ENCODE assay signal across 10 cellular contexts in the genomic region with DNA sequence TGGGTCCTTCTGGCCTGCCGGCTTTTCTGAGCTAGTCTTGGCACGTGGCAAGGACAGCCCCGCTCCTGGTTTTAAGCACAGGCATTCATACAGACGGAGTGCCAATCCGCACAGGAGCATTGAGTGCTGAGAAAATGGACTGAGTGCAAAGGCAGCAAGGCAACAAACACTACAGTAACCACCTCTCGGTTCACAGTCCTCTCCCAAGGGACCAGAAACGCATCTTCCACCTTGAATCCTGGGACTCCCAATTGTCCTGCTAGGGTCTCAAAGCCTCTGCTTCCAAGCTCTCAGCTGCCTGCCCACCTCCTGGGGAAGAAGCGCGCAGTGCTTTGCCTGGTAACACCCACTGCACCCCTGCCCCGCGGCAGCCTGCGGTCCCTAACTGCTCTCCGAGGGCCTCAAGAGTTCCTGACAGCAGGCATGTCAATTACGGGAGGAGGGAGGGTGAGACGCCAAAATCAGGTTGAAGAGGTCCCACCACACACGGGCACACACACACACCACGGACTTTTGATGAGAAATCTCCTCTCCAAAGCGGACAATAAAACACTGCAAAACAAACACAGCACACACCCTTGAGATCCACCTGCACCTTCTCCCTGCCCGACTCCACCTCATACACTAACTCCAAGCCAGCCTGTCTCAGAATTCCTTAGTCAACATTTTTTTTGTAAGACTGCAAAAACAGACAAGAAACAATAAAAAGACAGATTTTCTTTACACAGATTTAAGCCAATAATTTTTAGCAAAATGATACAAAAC. TPM values are rescaled to one million over a fixed set of nuclear protein-coding genes. Genes with fewer than 3 reads are reported as not detected.
DNase-seq lines count a peak whose midpoint lies in the region; ATAC-seq and TF ChIP-seq lines count a peak whose summit lies in the region.
"Had no signal": no experiment of that assay in that cellular context is flagged by ENCODE, and none has a peak within 500 bp of the region (broad histone marks: within the 10 kb centered on the region; RNA-seq: fewer than 3 reads in every experiment).

No MANE protein-coding gene starts in this region.

- no peaks in the 10 kb centered on the region for H3K27me3 ChIP-seq in ascending aorta

- peak overlapping the region; percentile 45 for H3K27ac Mint-ChIP-seq in stimulated activated naive CD8-positive, alpha-beta T cell treated with anti-CD3 and anti-CD28 coated beads, Interleukin-15, Interleukin-2, amounts not matched to agents 100 ng/mL and 50 ng/mL, for 24 hours
- H3K27ac Mint-ChIP-seq in stimulated activated naive CD8-positive, alpha-beta T cell treated with anti-CD3 and anti-CD28 coated beads, Interleukin-15, amount 100 ng/mL, for 72 hours: peak overlapping the region in 1 of 2 donors; percentile 39

- ATAC-seq in stimulated activated naive CD8-positive, alpha-beta T cell treated with anti-CD3 and anti-CD28 coated beads, Interleukin-15, amount 100 ng/mL, for 72 hours: no peak
- ATAC-seq in GM21619 (IDR thresholded peaks at IDR 0.05; ENCODE audit: unreplicated experiment): no peak
- ATAC-seq: esophagus mucosa had no signal

- peaks cover 52% of the 10 kb centered on the region for H3K36me3 Mint-ChIP-seq in stimulated activated naive CD8-positive, alpha-beta T cell treated with anti-CD3 and anti-CD28 coated beads, Interleukin-15, Interleukin-2, amounts not matched to agents 100 ng/mL and 50 ng/mL, for 24 hours (ENCODE audit: low read depth)

- peak overlapping the region; percentile 50 to 66 for H3K27ac ChIP-seq in ascending aorta
- peak overlapping the region; percentile 10 for H3K27ac ChIP-seq in mesodermal cell (ENCODE audit: low read depth, low read length, severe bottlenecking)

- H3K4me1 Mint-ChIP-seq in stimulated activated naive CD8-positive, alpha-beta T cell treated with anti-CD3 and anti-CD28 coated beads, Interleukin-15, Interleukin-2, amounts not matched to agents 100 ng/mL and 50 ng/mL, for 24 hours (ENCODE audit: low read depth): peaks cover 49% of the 10 kb centered on the region
- H3K4me1 Mint-ChIP-seq in stimulated activated naive CD8-positive, alpha-beta T cell treated with anti-CD3 and anti-CD28 coated beads, Interleukin-15, amount 100 ng/mL, for 72 hours: peaks cover 94% of the 10 kb centered on the region

- no peak for DNase-seq in stimulated activated naive CD8-positive, alpha-beta T cell treated with anti-CD3 and anti-CD28 coated beads, Interleukin-15, amount 100 ng/mL, for 72 hours
- DNase-seq in ascending aorta (ENCODE audit: low spot score in 2 of 2) (no peak), EL (no peak), NCI-H774 (lab: John Stamatoyannopoulos, UW) (no peak)
- no peak for DNase-seq in stimulated activated CD4-positive, alpha-beta T cell treated with anti-CD3 and anti-CD28 coated beads, Interleukin-4, amount 100 ng/mL, for 1 hour
- DNase-seq: NCI-H69 had no signal

- H3K9me3 ChIP-seq in ascending aorta (no peaks in the 10 kb centered on the region), mesodermal cell (ENCODE audit: control insufficient read depth, low read length) (no peaks in the 10 kb centered on the region)

- H3K4me3 Mint-ChIP-seq in stimulated activated naive CD8-positive, alpha-beta T cell treated with anti-CD3 and anti-CD28 coated beads, Interleukin-15, Interleukin-2, amounts not matched to agents 100 ng/mL and 50 ng/mL, for 24 hours: no peak overlapping the region
- no peak overlapping the region for H3K4me3 Mint-ChIP-seq in stimulated activated naive CD8-positive, alpha-beta T cell treated with anti-CD3 and anti-CD28 coated beads, Interleukin-15, amount 100 ng/mL, for 72 hours

- H3K4me3 ChIP-seq in ascending aorta: no peak overlapping the region
- H3K4me3 ChIP-seq in mesodermal cell (ENCODE audit: extremely low read depth, insufficient read depth, low read length, poor library complexity, severe bottlenecking): no peak overlapping the region

- no peaks in the 10 kb centered on the region for H3K27me3 Mint-ChIP-seq in stimulated activated naive CD8-positive, alpha-beta T cell treated with anti-CD3 and anti-CD28 coated beads, Interleukin-15, Interleukin-2, amounts not matched to agents 100 ng/mL and 50 ng/mL, for 24 hours
- H3K27me3 Mint-ChIP-seq in stimulated activated naive CD8-positive, alpha-beta T cell treated with anti-CD3 and anti-CD28 coated beads, Interleukin-15, amount 100 ng/mL, for 72 hours: no peaks in the 10 kb centered on the region

- WGBS in mesodermal cell (ENCODE audit: insufficient coverage in 2 of 2), 2 experiments: 97 to 98% methylated on average over 12 to 17 of the region's 19 CpGs

- H3K4me1 ChIP-seq in ascending aorta: peaks cover 33 to 48% of the 10 kb centered on the region in 2 donors
- peaks cover 37% of the 10 kb centered on the region for H3K4me1 ChIP-seq in mesodermal cell (ENCODE audit: control insufficient read depth, insufficient read depth, low read length, poor library complexity, severe bottlenecking)

- peaks cover 68 to 72% of the 10 kb centered on the region in 2 donors for H3K36me3 ChIP-seq in ascending aorta
- H3K36me3 ChIP-seq in mesodermal cell (ENCODE audit: control insufficient read depth, insufficient read depth, low read length): peaks cover 84% of the 10 kb centered on the region

- intact Hi-C loops in ascending aorta (cut with DNase I): loop anchor here (1.0 to 5.0 kb wide), 4 partner anchors 15 to 49 kb away; a partner anchor contains a TSS

- no peaks in the 10 kb centered on the region for H3K9me3 Mint-ChIP-seq in stimulated activated naive CD8-positive, alpha-beta T cell treated with anti-CD3 and anti-CD28 coated beads, Interleukin-15, Interleukin-2, amounts not matched to agents 100 ng/mL and 50 ng/mL, for 24 hours
- no peaks in the 10 kb centered on the region for H3K9me3 Mint-ChIP-seq in stimulated activated naive CD8-positive, alpha-beta T cell treated with anti-CD3 and anti-CD28 coated beads, Interleukin-15, amount 100 ng/mL, for 72 hours

- TF ChIP-seq CTCF in ascending aorta (IDR thresholded peaks at IDR 0.05): no peak

RNA-seq across cellular contexts. Expression of a gene that starts 15.0 kb away (rescaled TPM):
- 253 TPM for total RNA-seq in ascending aorta
- 107 TPM for polyA plus RNA-seq in mesodermal cell (2013, experiment 1 of 2)
- polyA plus RNA-seq in mesodermal cell (2013, experiment 2 of 2): 93.4 TPM

RNA-seq across cellular contexts. Expression of a gene that starts 29.7 kb away (rescaled TPM):
- 86.8 TPM for total RNA-seq in ascending aorta
- 108 TPM for polyA plus RNA-seq in mesodermal cell (2013, experiment 1 of 2)
- polyA plus RNA-seq in mesodermal cell (2013, experiment 2 of 2): 105 TPM

RNA-seq across cellular contexts. Expression of a gene that starts 31.2 kb away (rescaled TPM):
- total RNA-seq in ascending aorta: 12.8 TPM
- polyA plus RNA-seq in mesodermal cell (2013, experiment 1 of 2): 28.8 TPM
- polyA plus RNA-seq in mesodermal cell (2013, experiment 2 of 2): 22.8 TPM
